Comparison of ENCODE assay signal across 8 cellular contexts in the genomic region with DNA sequence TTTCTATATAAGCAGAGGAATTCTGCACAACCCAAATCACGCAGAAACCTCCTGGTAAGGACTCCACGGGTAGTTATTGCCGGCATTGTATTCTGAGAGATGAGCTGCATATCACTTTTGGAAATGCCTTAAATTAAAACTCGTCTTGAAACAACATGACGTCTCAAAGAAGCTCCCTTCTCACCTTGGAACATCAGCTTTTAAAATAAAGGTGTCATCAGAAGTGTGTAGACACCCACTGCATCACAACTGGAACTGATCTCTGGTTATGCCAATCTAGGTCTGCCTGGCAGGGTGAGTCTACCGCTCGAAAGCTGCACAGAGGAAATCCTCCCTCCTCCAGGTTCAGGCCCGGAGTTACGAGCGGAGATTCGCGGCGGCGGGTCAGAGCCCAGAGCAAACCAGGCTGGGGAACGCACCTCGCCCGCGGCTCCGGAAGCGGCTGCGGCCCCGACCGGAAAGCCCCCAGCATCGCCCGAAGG. TPM values are rescaled to one million over a fixed set of nuclear protein-coding genes. Genes with fewer than 3 reads are reported as not detected.
DNase-seq lines count a peak whose midpoint lies in the region; ATAC-seq and TF ChIP-seq lines count a peak whose summit lies in the region.

No MANE protein-coding gene starts in this region.

- H3K36me3 Mint-ChIP-seq in activated CD4-positive, alpha-beta T cell treated with anti-CD3 and anti-CD28 coated beads, Interleukin-2, amount 10 ng/mL, durations not matched to agents 24 days and 14 days (ENCODE audit: low read depth): peaks cover 30% of the 10 kb centered on the region

- H3K27ac Mint-ChIP-seq in activated CD4-positive, alpha-beta T cell treated with anti-CD3 and anti-CD28 coated beads, Interleukin-2, amount 10 ng/mL, durations not matched to agents 24 days and 14 days: peak overlapping the region; percentile 98

- no peaks in the 10 kb centered on the region for H3K27me3 Mint-ChIP-seq in activated CD4-positive, alpha-beta T cell treated with anti-CD3 and anti-CD28 coated beads, Interleukin-2, amount 10 ng/mL, durations not matched to agents 24 days and 14 days

- 0% methylated on average over 7 to 25 of the region's 25 CpGs for WGBS in body of pancreas, 2 donors
- under 1% methylated on average over 25 of the region's 25 CpGs for WGBS in liver

- peak; percentile 19 for ATAC-seq in body of pancreas

- no peaks in the 10 kb centered on the region for H3K36me3 ChIP-seq in body of pancreas (replicated peaks in 1 of 2; ENCODE audit: insufficient read depth in 1 of 2, low read depth in 2 of 2)
- no peaks in the 10 kb centered on the region for H3K36me3 ChIP-seq in liver (ENCODE audit: control insufficient read depth in 4 of 4, insufficient read depth in 3 of 4, low read depth in 1 of 4, low read length in 3 of 4)
- H3K36me3 ChIP-seq in tibial artery: no peaks in the 10 kb centered on the region

- H3K27ac ChIP-seq in HL-60 (replicated peaks): peak overlapping the region; percentile 82
- H3K27ac ChIP-seq in body of pancreas: peak overlapping the region; percentile 91 to 97 (median 94)
- H3K27ac ChIP-seq in liver (ENCODE audit: low read depth in 1 of 2, low read length in 2 of 2): peak overlapping the region; percentile 92 to 99
- peak overlapping the region; percentile 86 to 91 for H3K27ac ChIP-seq in tibial artery

- TF ChIP-seq POLR2A in body of pancreas (IDR thresholded peaks at IDR 0.05): no peak

- H3K27me3 ChIP-seq in HL-60 (ENCODE audit: insufficient read depth, poor library complexity, severe bottlenecking) (no peaks in the 10 kb centered on the region), body of pancreas (no peaks in the 10 kb centered on the region), liver (ENCODE audit: control insufficient read depth in 4 of 4, insufficient read depth in 4 of 4, low read length in 3 of 4) (no peaks in the 10 kb centered on the region), tibial artery (no peaks in the 10 kb centered on the region)

- peaks cover 50% of the 10 kb centered on the region for H3K4me1 Mint-ChIP-seq in activated CD4-positive, alpha-beta T cell treated with anti-CD3 and anti-CD28 coated beads, Interleukin-2, amount 10 ng/mL, durations not matched to agents 24 days and 14 days

- H3K4me3 ChIP-seq in HL-60 (replicated peaks; ENCODE audit: insufficient read depth, low read length): peak overlapping the region; percentile 61
- peak overlapping the region; percentile 35 to 90 for H3K4me3 ChIP-seq in body of pancreas
- H3K4me3 ChIP-seq in liver (ENCODE audit: low read depth in 1 of 3, low read length in 3 of 3): peak overlapping the region; percentile 78 to 89 (median 79)
- peak overlapping the region; percentile 69 to 84 for H3K4me3 ChIP-seq in tibial artery

- H3K9me3 Mint-ChIP-seq in activated CD4-positive, alpha-beta T cell treated with anti-CD3 and anti-CD28 coated beads, Interleukin-2, amount 10 ng/mL, durations not matched to agents 24 days and 14 days: no peaks in the 10 kb centered on the region

- no peak for TF ChIP-seq CTCF in HL-60 (IDR thresholded peaks at IDR 0.05; ENCODE audit: insufficient read depth, low read length)
- no peak for TF ChIP-seq CTCF in body of pancreas (IDR thresholded peaks at IDR 0.05)
- TF ChIP-seq CTCF in liver (IDR thresholded peaks at IDR 0.05; ENCODE audit: low read depth, low read length, missing input control): no peak
- TF ChIP-seq CTCF in tibial artery (IDR thresholded peaks at IDR 0.05): no peak

- no peak for DNase-seq in activated CD4-positive, alpha-beta T cell treated with anti-CD3 and anti-CD28 coated beads, Interleukin-2, amount 10 ng/mL, durations not matched to agents 24 days and 14 days
- no peak for DNase-seq in activated CD4-positive, alpha-beta T cell treated with anti-CD3 and anti-CD28 coated beads for 1 hour
- no peak for DNase-seq in HL-60 (ENCODE audit: low read depth in 1 of 2, low spot score in 1 of 2)
- DNase-seq in body of pancreas: no peak
- no peak for DNase-seq in tibial artery
- DNase-seq in NCI-H1417 (lab: John Stamatoyannopoulos, UW): no peak
- DNase-seq in activated gamma-delta T cell (lab: John Stamatoyannopoulos, UW): no peak

- H3K4me1 ChIP-seq in body of pancreas: peaks cover 57% of the 10 kb centered on the region
- H3K4me1 ChIP-seq in liver (ENCODE audit: control insufficient read depth in 4 of 4, insufficient read depth in 4 of 4, low read length in 3 of 4): peaks cover 4 to 14% (median 11%) of the 10 kb centered on the region in 4 donors
- peaks cover 0 to 64% (median 21%) of the 10 kb centered on the region in 4 donors for H3K4me1 ChIP-seq in tibial artery

- H3K4me3 Mint-ChIP-seq in activated CD4-positive, alpha-beta T cell treated with anti-CD3 and anti-CD28 coated beads, Interleukin-2, amount 10 ng/mL, durations not matched to agents 24 days and 14 days: peak overlapping the region; percentile 93

- no peak for TF ChIP-seq RAD21 in liver (IDR thresholded peaks at IDR 0.05)

- intact Hi-C loops in activated CD4-positive, alpha-beta T cell treated with anti-CD3 and anti-CD28 coated beads, Interleukin-2, amount 10 ng/mL, durations not matched to agents 24 days and 14 days (cut with micrococcal nuclease): loop anchor here (1.0 to 10.0 kb wide), 6 partner anchors 175 to 1480 kb away; partner anchors contain the start of genes ISOC1, PHAX and PRRC1
- intact Hi-C loops in body of pancreas (cut with DNase I): no loop called here
- intact Hi-C loops in tibial artery (cut with DNase I; ENCODE audit: low total_unique reads): no loop called here

- peak overlapping the region; percentile 75 to 90 for H3K9ac ChIP-seq in liver (ENCODE audit: low read depth in 1 of 2, low read length in 2 of 2)

- no peaks in the 10 kb centered on the region for H3K9me3 ChIP-seq in body of pancreas
- no peaks in the 10 kb centered on the region for H3K9me3 ChIP-seq in liver (ENCODE audit: control insufficient read depth in 4 of 4, low read length in 3 of 4)
- H3K9me3 ChIP-seq in tibial artery: no peaks in the 10 kb centered on the region

TF ChIP-seq in liver, 16 proteins besides CTCF, POLR2A, EP300 and RAD21:
- TF ChIP-seq, protein P1, sequence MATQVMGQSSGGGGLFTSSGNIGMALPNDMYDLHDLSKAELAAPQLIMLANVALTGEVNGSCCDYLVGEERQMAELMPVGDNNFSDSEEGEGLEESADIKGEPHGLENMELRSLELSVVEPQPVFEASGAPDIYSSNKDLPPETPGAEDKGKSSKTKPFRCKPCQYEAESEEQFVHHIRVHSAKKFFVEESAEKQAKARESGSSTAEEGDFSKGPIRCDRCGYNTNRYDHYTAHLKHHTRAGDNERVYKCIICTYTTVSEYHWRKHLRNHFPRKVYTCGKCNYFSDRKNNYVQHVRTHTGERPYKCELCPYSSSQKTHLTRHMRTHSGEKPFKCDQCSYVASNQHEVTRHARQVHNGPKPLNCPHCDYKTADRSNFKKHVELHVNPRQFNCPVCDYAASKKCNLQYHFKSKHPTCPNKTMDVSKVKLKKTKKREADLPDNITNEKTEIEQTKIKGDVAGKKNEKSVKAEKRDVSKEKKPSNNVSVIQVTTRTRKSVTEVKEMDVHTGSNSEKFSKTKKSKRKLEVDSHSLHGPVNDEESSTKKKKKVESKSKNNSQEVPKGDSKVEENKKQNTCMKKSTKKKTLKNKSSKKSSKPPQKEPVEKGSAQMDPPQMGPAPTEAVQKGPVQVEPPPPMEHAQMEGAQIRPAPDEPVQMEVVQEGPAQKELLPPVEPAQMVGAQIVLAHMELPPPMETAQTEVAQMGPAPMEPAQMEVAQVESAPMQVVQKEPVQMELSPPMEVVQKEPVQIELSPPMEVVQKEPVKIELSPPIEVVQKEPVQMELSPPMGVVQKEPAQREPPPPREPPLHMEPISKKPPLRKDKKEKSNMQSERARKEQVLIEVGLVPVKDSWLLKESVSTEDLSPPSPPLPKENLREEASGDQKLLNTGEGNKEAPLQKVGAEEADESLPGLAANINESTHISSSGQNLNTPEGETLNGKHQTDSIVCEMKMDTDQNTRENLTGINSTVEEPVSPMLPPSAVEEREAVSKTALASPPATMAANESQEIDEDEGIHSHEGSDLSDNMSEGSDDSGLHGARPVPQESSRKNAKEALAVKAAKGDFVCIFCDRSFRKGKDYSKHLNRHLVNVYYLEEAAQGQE (IDR thresholded peaks at IDR 0.05): no peak
- TF ChIP-seq SP1 (IDR thresholded peaks at IDR 0.05): peak; percentile 7

RNA-seq across cellular contexts. Expression of gene SLC12A2, which starts 1.0 kb away (rescaled TPM):
- total RNA-seq in activated CD4-positive, alpha-beta T cell treated with anti-CD3 and anti-CD28 coated beads, Interleukin-2, amount 10 ng/mL, durations not matched to agents 24 days and 14 days: 24.4 and 24.5 TPM in 2 replicates
- total RNA-seq in body of pancreas: 10 to 100 TPM; 26.7 to 28.0 TPM
- 10 to 100 TPM in 1 of 2 donors, 1 to 10 TPM in 1; 7.6 to 10.9 TPM for total RNA-seq in liver
- polyA plus RNA-seq in liver: 1 to 10 TPM; 2.5 to 3.8 TPM
